1 cellular context compared by ENCODE assay signal in genomic region chr16:85557083-85557975, GRCh38.
TF ChIP-seq lines count a peak whose summit lies in the region.

No MANE protein-coding gene starts in this region.

TF ChIP-seq in HCT116, 20 proteins besides CTCF, POLR2A, EP300 and RAD21 (continued from another document):
- TF ChIP-seq REST (IDR thresholded peaks at IDR 0.05; ENCODE audit: low read depth) (no peak), EZH2phosphoT487 (IDR thresholded peaks at IDR 0.05; ENCODE audit: borderline replicate concordance) (no peak), ZFX (IDR thresholded peaks at IDR 0.05) (no peak), ZNF274 (IDR thresholded peaks at IDR 0.05; ENCODE audit: low read depth, low read length) (no peak)
TF ChIP-seq in HCT116: peak in this region for 0.
